ENCODE assay signal across 20 cellular contexts in the genomic region with DNA sequence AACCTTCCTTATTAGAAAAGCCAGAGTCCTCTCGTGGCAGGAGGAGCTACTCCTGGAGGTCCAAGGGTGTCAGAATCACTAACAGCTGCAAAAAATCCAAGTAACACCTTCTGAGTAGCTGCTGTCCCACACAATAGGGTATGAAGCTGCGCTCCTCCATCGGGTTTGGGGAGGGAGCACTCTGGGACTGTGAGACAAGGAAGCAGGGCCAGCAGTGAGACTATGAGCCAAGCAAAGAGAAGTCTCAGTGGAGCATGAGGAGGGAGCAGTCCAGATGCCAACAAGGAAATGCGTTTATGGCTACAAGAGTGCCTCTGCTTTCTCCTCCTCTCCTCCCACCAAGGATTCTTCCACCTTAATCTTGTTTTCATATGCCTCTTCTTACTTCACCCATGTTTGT. TPM values are rescaled to one million over a fixed set of nuclear protein-coding genes. Genes with fewer than 3 reads are reported as not detected.
"Had no signal": no experiment of that assay in that cellular context is flagged by ENCODE, and none has a peak within 500 bp of the region (broad histone marks: within the 10 kb centered on the region; RNA-seq: fewer than 3 reads in every experiment).

No MANE protein-coding gene starts in this region.

- H3K4me3 ChIP-seq: tibial nerve, uterus had no signal

- H3K27me3 ChIP-seq: neutrophil, tibial nerve, uterus had no signal

- H3K79me2 ChIP-seq: parathyroid adenoma had no signal

- H3K27ac Mint-ChIP-seq: activated naive CD8-positive, alpha-beta T cell; activated T-helper 1 cell treated with anti-CD3 and anti-CD28 coated beads, Interleukin-12 subunit alpha, Interleukin-12 subunit beta, Interleukin-2, Interleukin-4 antibody, amounts not matched to agents 30 ng/mL and 10 ng/mL and 1 ng/mL, durations not matched to agents 14 hours and 24 hours and 36 hours; dendritic cell treated with granulocyte-macrophage colony-stimulating factor and Interleukin-4, amounts not matched to agents 40 ng/mL and 50 ng/mL, for 4 days; memory B cell had no signal

- H3K36me3 Mint-ChIP-seq: activated naive CD8-positive, alpha-beta T cell had no signal

- H2AFZ ChIP-seq: parathyroid adenoma had no signal

- ATAC-seq: naive thymus-derived CD8-positive, alpha-beta T cell had no signal

- H3K4me3 Mint-ChIP-seq: activated naive CD8-positive, alpha-beta T cell; activated T-helper 1 cell treated with anti-CD3 and anti-CD28 coated beads, Interleukin-12 subunit alpha, Interleukin-12 subunit beta, Interleukin-2, Interleukin-4 antibody, amounts not matched to agents 30 ng/mL and 10 ng/mL and 1 ng/mL, durations not matched to agents 14 hours and 24 hours and 36 hours; dendritic cell treated with granulocyte-macrophage colony-stimulating factor and Interleukin-4, amounts not matched to agents 40 ng/mL and 50 ng/mL, for 4 days; memory B cell; naive thymus-derived CD8-positive, alpha-beta T cell; T-helper 1 cell treated with Interleukin-12 subunit alpha and Interleukin-12 subunit beta and Interleukin-4 antibody, amounts not matched to agents 30 μg/mL and 1 μg/mL, for 36 hours had no signal

- H3K4me1 ChIP-seq: parathyroid adenoma, tibial nerve, uterus had no signal

- H3K4me1 Mint-ChIP-seq: memory B cell had no signal

- H3K9me3 Mint-ChIP-seq: activated T-helper 1 cell treated with anti-CD3 and anti-CD28 coated beads, Interleukin-12 subunit alpha, Interleukin-12 subunit beta, Interleukin-2, Interleukin-4 antibody, amounts not matched to agents 30 ng/mL and 10 ng/mL and 1 ng/mL, durations not matched to agents 14 hours and 24 hours and 36 hours; dendritic cell treated with granulocyte-macrophage colony-stimulating factor and Interleukin-4, amounts not matched to agents 40 ng/mL and 50 ng/mL, for 4 days; memory B cell; naive thymus-derived CD8-positive, alpha-beta T cell; T-helper 1 cell treated with Interleukin-12 subunit alpha and Interleukin-12 subunit beta and Interleukin-4 antibody, amounts not matched to agents 30 μg/mL and 1 μg/mL, for 36 hours had no signal

- DNase-seq: activated CD4-positive, alpha-beta T cell treated with anti-CD3 and anti-CD28 coated beads for 1 hour; activated CD8-positive, alpha-beta memory T cell treated with anti-CD3 and anti-CD28 coated beads for 24 hours; activated CD8-positive, alpha-beta memory T cell treated with anti-CD3 and anti-CD28 coated beads, Interleukin-2, amount 50 U/mL, for 48 hours; effector memory CD4-positive, alpha-beta T cell; foreskin fibroblast; glutamatergic neuron; stimulated activated CD4-positive, alpha-beta T cell treated with anti-CD3 and anti-CD28 coated beads, Interleukin-2, amount 100 ng/mL, for 24 hours; stimulated activated naive CD4-positive, alpha-beta T cell treated with Interleukin-2 at 50 U/mL for 16 hours; substantia nigra; uterus had no signal

- H3K9me3 ChIP-seq: neutrophil, tibial nerve, uterus had no signal

- H3K27ac ChIP-seq: neutrophil, parathyroid adenoma, tibial nerve, uterus, VCaP had no signal

- H3K27me3 Mint-ChIP-seq: activated naive CD8-positive, alpha-beta T cell; dendritic cell treated with granulocyte-macrophage colony-stimulating factor and Interleukin-4, amounts not matched to agents 40 ng/mL and 50 ng/mL, for 4 days; memory B cell; naive thymus-derived CD8-positive, alpha-beta T cell had no signal

- H3K36me3 ChIP-seq: uterus had no signal

RNA-seq across cellular contexts. Expression of gene SEMA3G, which starts 21.7 kb away (rescaled TPM):
- total RNA-seq: naive thymus-derived CD8-positive, alpha-beta T cell had no signal
- polyA plus RNA-seq: naive thymus-derived CD8-positive, alpha-beta T cell had no signal
